Comparison of ENCODE assay signal across 11 cellular contexts in the genomic region with DNA sequence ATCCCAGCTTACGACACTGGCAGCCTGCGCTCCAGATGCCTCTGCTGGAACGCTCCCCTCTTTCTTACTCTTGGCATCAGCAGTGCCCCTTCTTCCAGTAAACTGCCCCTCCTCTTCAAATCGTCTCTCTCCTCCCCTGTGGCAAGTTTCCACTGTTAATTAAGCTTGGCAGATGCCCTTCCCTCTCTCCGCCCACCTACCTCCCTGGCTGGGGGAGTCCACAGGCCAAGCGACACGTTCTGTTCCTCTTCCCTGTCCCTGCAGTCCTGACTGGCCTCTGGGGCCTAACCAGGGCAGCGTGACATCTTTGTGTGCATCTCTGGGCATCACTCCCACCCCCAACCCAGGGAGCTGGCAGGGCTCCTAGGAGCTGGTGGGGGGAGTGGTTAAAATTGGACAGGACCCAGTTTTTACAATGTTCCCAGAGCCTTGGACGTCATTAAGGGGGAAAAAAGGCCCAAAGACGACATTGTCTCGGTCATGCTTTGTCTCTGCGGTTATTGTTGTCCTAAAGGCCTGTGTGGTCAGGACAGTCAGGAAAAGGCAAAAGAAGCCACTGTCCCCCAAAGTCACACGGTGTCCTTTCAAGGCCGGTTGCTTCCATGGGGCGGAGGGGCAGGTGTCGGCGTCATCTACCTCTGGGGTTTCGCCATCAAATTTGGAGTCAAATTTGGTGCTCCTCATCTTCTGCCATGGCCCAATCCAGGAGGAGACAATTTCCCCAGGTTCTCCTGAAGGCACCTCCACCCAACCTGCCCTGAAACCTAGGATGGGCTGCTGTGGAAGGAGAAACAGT. TPM values are rescaled to one million over a fixed set of nuclear protein-coding genes. Genes with fewer than 3 reads are reported as not detected.
DNase-seq lines count a peak whose midpoint lies in the region; TF ChIP-seq lines count a peak whose summit lies in the region.
"Had no signal": no experiment of that assay in that cellular context is flagged by ENCODE, and none has a peak within 500 bp of the region (broad histone marks: within the 10 kb centered on the region; RNA-seq: fewer than 3 reads in every experiment).

No MANE protein-coding gene starts in this region.

- no peak overlapping the region for H3K9ac ChIP-seq in fibroblast of lung (ENCODE audit: insufficient read depth, low read length)

- no peak overlapping the region for H2AFZ ChIP-seq in fibroblast of lung (ENCODE audit: low read length)

- peaks cover 3% of the 10 kb centered on the region for H3K79me2 ChIP-seq in fibroblast of lung (ENCODE audit: control insufficient read depth, insufficient read depth, low read length)

- H3K9me3 ChIP-seq in fibroblast of lung (ENCODE audit: control insufficient read depth, insufficient read depth, low read depth, low read length) (no peaks in the 10 kb centered on the region), uterus (no peaks in the 10 kb centered on the region)

- H3K4me2 ChIP-seq in fibroblast of lung (ENCODE audit: extremely low read depth, insufficient read depth, low read length): no peak overlapping the region

- no peaks in the 10 kb centered on the region for H3K27me3 ChIP-seq in fibroblast of lung (ENCODE audit: control insufficient read depth, insufficient read depth, low read length)
- H3K27me3 ChIP-seq in uterus: no peaks in the 10 kb centered on the region

- TF ChIP-seq CTCF in fibroblast of lung (conservative IDR thresholded peaks at IDR 0.05 in 1 of 2, IDR thresholded peaks at IDR 0.05 in 1 of 2; ENCODE audit: low read depth in 1 of 2, low read length in 2 of 2) (no peak), uterus (IDR thresholded peaks at IDR 0.05) (no peak)

- no peak for TF ChIP-seq POLR2A in uterus (IDR thresholded peaks at IDR 0.05)

- intact Hi-C loops in uterus (cut with DNase I; ENCODE audit: low total_unique reads): no loop called here

- H3K4me3 ChIP-seq in fibroblast of lung (replicated peaks in 1 of 4; ENCODE audit: control extremely low read depth in 1 of 4, insufficient read depth in 1 of 4, low read depth in 3 of 4, low read length in 4 of 4): no peak overlapping the region
- no peak overlapping the region for H3K4me3 ChIP-seq in uterus

- DNase-seq in NCI-H2171 treated with DMSO at 0.1 percent for 48 hours (lab: John Stamatoyannopoulos, UW) (peak; percentile 60), NCI-H2171 (lab: John Stamatoyannopoulos, UW) (no peak), fibroblast of lung (ENCODE audit: low read depth in 2 of 2) (peak; percentile 43 to 75), nucleus accumbens (lab: John Stamatoyannopoulos, UW) (peak; percentile 17 to 92 (median 80)), uterus (peak; percentile 66 to 74), NCI-H345 (lab: John Stamatoyannopoulos, UW) (no peak), activated gamma-delta T cell treated with Interleukin-2 at 50 U/mL for 16 hours (no peak), H4 (ENCODE audit: low spot score) (no peak)
- DNase-seq: KBM-7; NK-92 treated with Interleukin-12 subunit alpha and Interleukin-12 subunit beta, amount 100 ng/mL, for 24 hours had no signal

- H4K20me1 ChIP-seq in fibroblast of lung (ENCODE audit: control insufficient read depth, extremely low read depth, insufficient read depth, low read length): no peaks in the 10 kb centered on the region

- H3K27ac ChIP-seq in fibroblast of lung (ENCODE audit: insufficient read depth, low read length): no peak overlapping the region
- H3K27ac ChIP-seq in uterus: peak overlapping the region; percentile 75 to 82
- H3K27ac ChIP-seq: 22Rv1 had no signal

- H3K4me1 ChIP-seq in fibroblast of lung (ENCODE audit: control insufficient read depth, extremely low read depth, insufficient read depth, low read length) (peaks cover 5% of the 10 kb centered on the region), uterus (peaks cover 9 to 25% of the 10 kb centered on the region in 2 donors)

- H3K36me3 ChIP-seq in fibroblast of lung (ENCODE audit: control insufficient read depth, insufficient read depth, low read length) (no peaks in the 10 kb centered on the region), uterus (no peaks in the 10 kb centered on the region)

RNA-seq across cellular contexts. Expression of a gene that starts 54.2 kb away (rescaled TPM):
- 40.1 and 40.8 TPM in 2 replicates for total RNA-seq in fibroblast of lung
- 15.3 and 22.9 TPM in 2 replicates for polyA plus RNA-seq in fibroblast of lung
- polyA plus RNA-seq in fibroblast of lung (2012): 24.4 and 29.7 TPM in 2 replicates
- 80.9 and 123 TPM in 2 replicates for polyA minus RNA-seq in fibroblast of lung (ENCODE audit: low replicate concordance)
- 10 to 100 TPM; 27.1 to 72.6 (median 46.5) TPM for total RNA-seq in uterus
- 14.0 and 16.8 TPM in 2 replicates for total RNA-seq in H4 (2014; rRNA removed; shearing (Covaris generic))

Comparison
In these comparisons a context has a peak if more than half of its experiments do, and no peak if none do; other contexts are left out.
1. DNase-seq: peak in NCI-H2171 treated with DMSO at 0.1 percent for 48 hours (single experiment), fibroblast of lung (2 of 2), nucleus accumbens (56 of 56) and uterus (2 of 2); none in NCI-H2171 (single experiment), NCI-H345 (single experiment), activated gamma-delta T cell treated with Interleukin-2 at 50 U/mL for 16 hours (single experiment) and H4 (single experiment).